In genomic region chr11:5691238-5691962, GRCh38 we compare ENCODE assay signal across 9 cellular contexts. TPM values are rescaled to one million over a fixed set of nuclear protein-coding genes. Genes with fewer than 3 reads are reported as not detected.
DNase-seq lines count a peak whose midpoint lies in the region; ATAC-seq and TF ChIP-seq lines count a peak whose summit lies in the region.
"Not testable (repeated sequence)": the region's sequence is repeated elsewhere in the genome, so short reads cannot be mapped to it uniquely, and the experiment has no call there.
"Had no signal": no experiment of that assay in that cellular context is flagged by ENCODE, and none has a peak within 500 bp of the region (broad histone marks: within the 10 kb centered on the region; RNA-seq: fewer than 3 reads in every experiment).

No MANE protein-coding gene starts in this region.

- H3K4me2 ChIP-seq in OCI-LY7 (ENCODE audit: low read length) (peak overlapping the region; percentile 85), smooth muscle cell (peak overlapping the region; percentile 76)

- peak overlapping the region; percentile 88 for H3K9ac ChIP-seq in mucosa of stomach (ENCODE audit: low read length)
- H3K9ac ChIP-seq in smooth muscle cell (ENCODE audit: low read depth) = not testable (repeated sequence)

- POLR2A ChIA-PET in OCI-LY7 (lab: Charles Lee) = interaction anchor here (0.8 to 4.9 kb wide), 3 partner anchors 9 to 70 kb away, joined by 3 to 26 read pairs (median 6); no protein-coding TSS in a partner anchor

- H3K9me3 Mint-ChIP-seq in activated T-helper 1 cell treated with anti-CD3 and anti-CD28 coated beads, Interleukin-12 subunit alpha, Interleukin-12 subunit beta, Interleukin-2, Interleukin-4 antibody, amounts not matched to agents 30 ng/mL and 10 ng/mL and 1 ng/mL, durations not matched to agents 14 hours and 24 hours and 36 hours; chondrocyte (ENCODE audit: low read depth): not testable (repeated sequence)

- H3K4me3 ChIP-seq in GM06990 (replicated peaks; ENCODE audit: low read depth, low read length) = peak overlapping the region; percentile 64
- H3K4me3 ChIP-seq in OCI-LY7 (ENCODE audit: low read depth, low read length, poor library complexity, severe bottlenecking) = peak overlapping the region; percentile 72
- not testable (repeated sequence) for H3K4me3 ChIP-seq in mucosa of stomach (ENCODE audit: low read length); smooth muscle cell
- peak overlapping the region in 1 of 2 donors; percentile 84 for H3K4me3 ChIP-seq in aorta (ENCODE audit: low read length in 2 of 2)

- H3K36me3 Mint-ChIP-seq in activated T-helper 1 cell treated with anti-CD3 and anti-CD28 coated beads, Interleukin-12 subunit alpha, Interleukin-12 subunit beta, Interleukin-2, Interleukin-4 antibody, amounts not matched to agents 30 ng/mL and 10 ng/mL and 1 ng/mL, durations not matched to agents 14 hours and 24 hours and 36 hours (ENCODE audit: low read depth) = peaks cover 32% of the 10 kb centered on the region
- peaks cover 11% of the 10 kb centered on the region for H3K36me3 Mint-ChIP-seq in chondrocyte (ENCODE audit: low read depth)

- ATAC-seq in foreskin keratinocyte; aorta (ENCODE audit: low FRiP score): not testable (repeated sequence)

- intact Hi-C loops in OCI-LY7 (cut with micrococcal nuclease; ENCODE audit: unreplicated experiment) = not testable (repeated sequence)
- intact Hi-C loops in activated T-helper 1 cell treated with anti-CD3 and anti-CD28 coated beads, Interleukin-12 subunit alpha, Interleukin-12 subunit beta, Interleukin-2, Interleukin-4 antibody, amounts not matched to agents 30 ng/mL and 10 ng/mL and 1 ng/mL, durations not matched to agents 14 hours and 24 hours and 36 hours (cut with micrococcal nuclease) = loop anchor here (5.0 kb wide), 2 partner anchors 1056 to 1084 kb away; partner anchors contain the start of gene TRIM68
- intact Hi-C loops in aorta (cut with DNase I) = loop anchor here in 1 of 2 donors (5.0 kb wide), 1 partner anchor 89 kb away; no protein-coding TSS in a partner anchor

- H2AFZ ChIP-seq in OCI-LY7 (ENCODE audit: low read length) = peak overlapping the region; percentile 73; the same call in 1 of the 2 replicates
- not testable (repeated sequence) for H2AFZ ChIP-seq in smooth muscle cell (ENCODE audit: low read depth)

- H3K79me2 ChIP-seq in OCI-LY7 (ENCODE audit: insufficient read depth, low read depth, low read length) = peaks cover 26% of the 10 kb centered on the region; the same call in 1 of the 2 replicates
- not testable (repeated sequence) for H3K79me2 ChIP-seq in smooth muscle cell (ENCODE audit: low read depth)

- not testable (repeated sequence) for H3K27me3 Mint-ChIP-seq in activated T-helper 1 cell treated with anti-CD3 and anti-CD28 coated beads, Interleukin-12 subunit alpha, Interleukin-12 subunit beta, Interleukin-2, Interleukin-4 antibody, amounts not matched to agents 30 ng/mL and 10 ng/mL and 1 ng/mL, durations not matched to agents 14 hours and 24 hours and 36 hours (ENCODE audit: insufficient read depth); chondrocyte (ENCODE audit: low read depth)

- WGBS in smooth muscle cell (ENCODE audit: low lambda C conversion rate) = 76% methylated on average over 12 of the region's 12 CpGs
- 62 to 69% methylated on average over 12 of the region's 12 CpGs for WGBS in aorta, 2 donors

- H3F3A ChIP-seq in smooth muscle cell (ENCODE audit: low read depth) = not testable (repeated sequence)

- CTCF ChIA-PET in OCI-LY7 (lab: Charles Lee; ENCODE audit: unreplicated experiment) = not testable (repeated sequence)

- H3K27ac Mint-ChIP-seq in activated T-helper 1 cell treated with anti-CD3 and anti-CD28 coated beads, Interleukin-12 subunit alpha, Interleukin-12 subunit beta, Interleukin-2, Interleukin-4 antibody, amounts not matched to agents 30 ng/mL and 10 ng/mL and 1 ng/mL, durations not matched to agents 14 hours and 24 hours and 36 hours = peak overlapping the region; percentile 89
- H3K27ac Mint-ChIP-seq in chondrocyte (ENCODE audit: unreplicated experiment) = peak overlapping the region; percentile 97

- TF ChIP-seq CTCF in GM06990 (IDR thresholded peaks at IDR 0.05; ENCODE audit: insufficient read depth, low read length, poor library complexity, severe bottlenecking); OCI-LY7 (conservative IDR thresholded peaks at IDR 0.05; ENCODE audit: low read length); chondrocyte (IDR thresholded peaks at IDR 0.05); foreskin keratinocyte (conservative IDR thresholded peaks at IDR 0.05); smooth muscle cell (IDR thresholded peaks at IDR 0.05; ENCODE audit: borderline replicate concordance, insufficient read depth, poor library complexity, severe bottlenecking): not testable (repeated sequence)

- peaks cover 56% of the 10 kb centered on the region for H3K4me1 Mint-ChIP-seq in activated T-helper 1 cell treated with anti-CD3 and anti-CD28 coated beads, Interleukin-12 subunit alpha, Interleukin-12 subunit beta, Interleukin-2, Interleukin-4 antibody, amounts not matched to agents 30 ng/mL and 10 ng/mL and 1 ng/mL, durations not matched to agents 14 hours and 24 hours and 36 hours (ENCODE audit: low read depth)
- peaks cover 57% of the 10 kb centered on the region for H3K4me1 Mint-ChIP-seq in chondrocyte (ENCODE audit: low read depth)

- H3K9me3 ChIP-seq in OCI-LY7 (ENCODE audit: low read length); mucosa of stomach (ENCODE audit: control insufficient read depth, low read length); smooth muscle cell (replicated peaks; ENCODE audit: low read depth); aorta (ENCODE audit: control insufficient read depth, low read length): not testable (repeated sequence)

- H3K36me3 ChIP-seq in GM06990 (ENCODE audit: control insufficient read depth, insufficient read depth, low read length); mucosa of stomach (ENCODE audit: control insufficient read depth, insufficient read depth, low read length); smooth muscle cell (ENCODE audit: low read depth); aorta (ENCODE audit: control insufficient read depth in 1 of 2, insufficient read depth in 2 of 2, low read length in 1 of 2): not testable (repeated sequence)
- H3K36me3 ChIP-seq in OCI-LY7 (ENCODE audit: insufficient read depth, low read length) = peaks cover 12% of the 10 kb centered on the region; the same call in 1 of the 2 replicates

- H3K27ac ChIP-seq in OCI-LY7 (ENCODE audit: low read depth, low read length, poor library complexity, severe bottlenecking) (peak overlapping the region; percentile 89), foreskin keratinocyte (peak overlapping the region; percentile 81), smooth muscle cell (ENCODE audit: low read depth) (peak overlapping the region; percentile 82), aorta (ENCODE audit: low read depth in 1 of 2, low read length in 2 of 2) (peak overlapping the region; percentile 61 to 82)

- not testable (repeated sequence) for BruUV-seq in OCI-LY7 (replicated peaks; lab: Mats Ljungman, UMichigan)

- H3K9me2 ChIP-seq in OCI-LY7 (ENCODE audit: insufficient read depth, low read length) = not testable (repeated sequence)

- not testable (repeated sequence) for H4K20me1 ChIP-seq in OCI-LY7 (ENCODE audit: insufficient read depth, low read length); smooth muscle cell (ENCODE audit: low read depth)

- not testable (repeated sequence) for H3K27me3 ChIP-seq in GM06990 (replicated peaks; ENCODE audit: control insufficient read depth, insufficient read depth, low read length); foreskin keratinocyte; mucosa of stomach (ENCODE audit: control insufficient read depth, insufficient read depth, low read length); smooth muscle cell (ENCODE audit: low read depth); aorta (ENCODE audit: control insufficient read depth in 1 of 2, insufficient read depth in 2 of 2, low read length in 1 of 2)

- DNase-seq in GM06990 (ENCODE audit: extremely low read depth, insufficient read length); OCI-LY7 (ENCODE audit: low spot score); activated T-helper 1 cell treated with anti-CD3 and anti-CD28 coated beads, Interleukin-12 subunit alpha, Interleukin-12 subunit beta, Interleukin-2, Interleukin-4 antibody, amounts not matched to agents 30 ng/mL and 10 ng/mL and 1 ng/mL, durations not matched to agents 14 hours and 24 hours and 36 hours (ENCODE audit: low spot score); chondrocyte (ENCODE audit: low spot score); foreskin keratinocyte; smooth muscle cell (lab: John Stamatoyannopoulos, UW; ENCODE audit: unreplicated experiment); aorta: not testable (repeated sequence)

- peak overlapping the region; percentile 93 for H3K4me3 Mint-ChIP-seq in activated T-helper 1 cell treated with anti-CD3 and anti-CD28 coated beads, Interleukin-12 subunit alpha, Interleukin-12 subunit beta, Interleukin-2, Interleukin-4 antibody, amounts not matched to agents 30 ng/mL and 10 ng/mL and 1 ng/mL, durations not matched to agents 14 hours and 24 hours and 36 hours
- H3K4me3 Mint-ChIP-seq in chondrocyte (ENCODE audit: unreplicated experiment) = peak overlapping the region; percentile 83

- H3K4me1 ChIP-seq in OCI-LY7 (ENCODE audit: insufficient read depth, low read length, poor library complexity, severe bottlenecking) (peaks cover 19% of the 10 kb centered on the region), mucosa of stomach (ENCODE audit: control insufficient read depth, insufficient read depth, low read length) (peaks cover 12% of the 10 kb centered on the region), smooth muscle cell (ENCODE audit: low read depth) (peaks cover 19% of the 10 kb centered on the region)
- H3K4me1 ChIP-seq in foreskin keratinocyte; aorta (ENCODE audit: control insufficient read depth in 1 of 2, insufficient read depth in 2 of 2, low read length in 2 of 2): not testable (repeated sequence)

RNA-seq across cellular contexts. Expression of gene TRIM22, which starts 1.8 kb away (rescaled TPM):
- 28.5 and 42.7 TPM in 2 replicates for total RNA-seq in OCI-LY7 (2014; rRNA removed; shearing (Covaris generic))
- total RNA-seq in OCI-LY7 (2022) (41.6 and 49.7 TPM in 2 replicates), chondrocyte (85.9 to 108 TPM (median 94.7 TPM) in 3 replicates), foreskin keratinocyte (63.6 and 69.6 TPM in 2 replicates), smooth muscle cell (34.4 and 41.1 TPM in 2 replicates), aorta (100 to 1,000 TPM in 1 of 2 donors, 10 to 100 TPM in 1; 71.4 to 109 TPM)
- total RNA-seq in activated T-helper 1 cell treated with anti-CD3 and anti-CD28 coated beads, Interleukin-12 subunit alpha, Interleukin-12 subunit beta, Interleukin-2, Interleukin-4 antibody, amounts not matched to agents 30 ng/mL and 10 ng/mL and 1 ng/mL, durations not matched to agents 14 hours and 24 hours and 36 hours = 125 and 127 TPM in 2 replicates
- polyA plus RNA-seq in foreskin keratinocyte (25.3 and 28.2 TPM in 2 replicates), smooth muscle cell (26.1 and 33.4 TPM in 2 replicates), aorta (100 to 1,000 TPM in 1 of 2 donors, 10 to 100 TPM in 1; 39.9 to 110 TPM)

RNA-seq across cellular contexts. Expression of gene TRIM5, which starts 6.5 kb away (rescaled TPM):
- 16.6 and 19.6 TPM in 2 replicates for total RNA-seq in OCI-LY7 (2014; rRNA removed; shearing (Covaris generic))
- total RNA-seq in OCI-LY7 (2022) (22.5 and 25.5 TPM in 2 replicates), chondrocyte (31.0 to 36.2 TPM (median 34.1 TPM) in 3 replicates), foreskin keratinocyte (37.2 and 48.4 TPM in 2 replicates), smooth muscle cell (22.2 and 27.6 TPM in 2 replicates), aorta (10 to 100 TPM; 38.8 to 42.0 TPM)
- total RNA-seq in activated T-helper 1 cell treated with anti-CD3 and anti-CD28 coated beads, Interleukin-12 subunit alpha, Interleukin-12 subunit beta, Interleukin-2, Interleukin-4 antibody, amounts not matched to agents 30 ng/mL and 10 ng/mL and 1 ng/mL, durations not matched to agents 14 hours and 24 hours and 36 hours = 7.9 and 8.6 TPM in 2 replicates
- polyA plus RNA-seq in foreskin keratinocyte (16.0 and 18.2 TPM in 2 replicates), smooth muscle cell (16.4 and 18.0 TPM in 2 replicates), aorta (10 to 100 TPM; 16.0 to 21.0 TPM)

RNA-seq across cellular contexts. Expression of gene OR56B1, which starts 44.8 kb away (rescaled TPM):
- 0.06 TPM in 1 of 2 replicates, not detected in the other for total RNA-seq in OCI-LY7 (2014; rRNA removed; shearing (Covaris generic))
- total RNA-seq in OCI-LY7 (2022) = not detected in 2 replicates
- not detected in 2 replicates for total RNA-seq in activated T-helper 1 cell treated with anti-CD3 and anti-CD28 coated beads, Interleukin-12 subunit alpha, Interleukin-12 subunit beta, Interleukin-2, Interleukin-4 antibody, amounts not matched to agents 30 ng/mL and 10 ng/mL and 1 ng/mL, durations not matched to agents 14 hours and 24 hours and 36 hours
- total RNA-seq in chondrocyte = not detected in 3 replicates
- not detected in 2 replicates for total RNA-seq in foreskin keratinocyte
- not detected in 2 replicates for polyA plus RNA-seq in foreskin keratinocyte
- total RNA-seq in smooth muscle cell = not detected in 2 replicates
- not detected in 2 replicates for polyA plus RNA-seq in smooth muscle cell
- total RNA-seq in aorta = under 1 TPM; 0.24 to 0.26 TPM
- polyA plus RNA-seq in aorta = not detected
- total RNA-seq: mesenteric fat pad had no signal
